Comparison of ENCODE assay signal across 8 cellular contexts in genomic region chr4:156243015-156243414, GRCh38.
"Had no signal": no experiment of that assay in that cellular context is flagged by ENCODE, and none has a peak within 500 bp of the region (broad histone marks: within the 10 kb centered on the region; RNA-seq: fewer than 3 reads in every experiment).

No MANE protein-coding gene starts in this region.

- H3K27ac ChIP-seq: GM23248, HL-60, KMS-11 had no signal

- DNase-seq: GM23248, GOT3, H9, HCEC 1CT, KBM-7 had no signal

- H3K4me2 ChIP-seq: KMS-11 had no signal

- H2AFZ ChIP-seq: GM23248 had no signal

- H3K9ac ChIP-seq: GM23248, KMS-11 had no signal

- FAIRE-seq: H54 had no signal

- H3K4me3 ChIP-seq: GM23248 had no signal
